Comparison of ENCODE assay signal across 3 cellular contexts in genomic region chr2:47322106-47322505, GRCh38. TPM values are rescaled to one million over a fixed set of nuclear protein-coding genes. Genes with fewer than 3 reads are reported as not detected.
"Had no signal": no experiment of that assay in that cellular context is flagged by ENCODE, and none has a peak within 500 bp of the region (broad histone marks: within the 10 kb centered on the region; RNA-seq: fewer than 3 reads in every experiment).

No MANE protein-coding gene starts in this region.

RNA-seq across cellular contexts. Expression of gene EPCAM, which starts 47.0 kb away (rescaled TPM):
- total RNA-seq: endothelial cell of umbilical vein; esophagus muscularis mucosa; naive thymus-derived CD4-positive, alpha-beta T cell had no signal
- polyA plus RNA-seq: naive thymus-derived CD4-positive, alpha-beta T cell had no signal
